Comparison of ENCODE assay signal across 8 cellular contexts in the genomic region with DNA sequence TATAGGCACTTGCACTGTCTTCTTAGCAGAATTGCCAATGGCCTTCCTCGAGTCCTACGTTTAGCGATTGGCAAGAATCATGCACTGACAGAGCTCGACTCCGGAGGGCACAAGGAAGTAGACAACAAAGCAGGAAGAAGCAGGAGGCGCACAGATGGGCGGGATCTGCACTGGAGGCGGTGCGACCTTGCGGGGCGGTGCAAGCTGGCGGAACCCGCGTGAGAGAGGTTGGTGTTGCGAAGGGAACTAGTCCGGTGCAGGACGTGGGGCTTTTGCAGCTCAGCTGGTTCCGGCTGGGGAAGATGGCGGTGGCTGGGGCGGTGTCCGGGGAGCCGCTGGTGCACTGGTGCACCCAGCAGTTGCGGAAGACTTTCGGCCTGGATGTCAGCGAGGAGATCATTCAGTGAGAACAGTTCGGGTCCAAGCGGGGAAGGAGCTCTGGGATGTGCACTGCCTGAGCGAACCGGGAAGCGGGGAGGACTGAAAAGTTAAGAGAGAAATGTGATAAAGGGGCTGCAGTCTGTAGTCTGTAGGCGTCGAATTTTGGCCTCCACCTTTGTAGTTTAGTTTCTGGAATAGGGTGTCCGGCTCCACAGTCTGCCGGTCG. TPM values are rescaled to one million over a fixed set of nuclear protein-coding genes. Genes with fewer than 3 reads are reported as not detected.
DNase-seq lines count a peak whose midpoint lies in the region; ATAC-seq, FAIRE-seq and TF ChIP-seq lines count a peak whose summit lies in the region.

A gene (plus strand): TSS at position 275 of the 607 bp plus-strand sequence. CDS start 28 bp downstream, at position 303.

- H3K9me3 Mint-ChIP-seq in dendritic cell treated with granulocyte-macrophage colony-stimulating factor and Interleukin-4, amounts not matched to agents 40 ng/mL and 50 ng/mL, for 4 days, result no peaks in the 10 kb centered on the region

- peak within 1 kb of the TSS; percentile 99 for H3K4me3 ChIP-seq in BE2C (ENCODE audit: low read depth, low read length)
- peak within 1 kb of the TSS; percentile 71 to 73 for H3K4me3 ChIP-seq in left lung

- H3K27me3 Mint-ChIP-seq in dendritic cell treated with granulocyte-macrophage colony-stimulating factor and Interleukin-4, amounts not matched to agents 40 ng/mL and 50 ng/mL, for 4 days, result no peaks in the 10 kb centered on the region

- FAIRE-seq in GM19239 (lab: Jason Lieb, UNC), result peak; percentile 99

- TF ChIP-seq CTCF in BE2C (IDR thresholded peaks at IDR 0.05; ENCODE audit: low read depth, low read length) (peak; percentile 30; the same call in 1 of the 2 replicates), left lung (IDR thresholded peaks at IDR 0.05) (peak in 1 of 2 donors; percentile 23)

- H3K27ac ChIP-seq in left lung, result peak within 1 kb of the TSS; percentile 86 to 90

- H3K9me3 ChIP-seq in BE2C (no peaks in the 10 kb centered on the region), left lung (no peaks in the 10 kb centered on the region)

- H3K27ac Mint-ChIP-seq in dendritic cell treated with granulocyte-macrophage colony-stimulating factor and Interleukin-4, amounts not matched to agents 40 ng/mL and 50 ng/mL, for 4 days, result peak within 1 kb of the TSS; percentile 91

- DNase-seq in BE2C, result peak; percentile 97
- peak; percentile 86 for DNase-seq in GM19239 (ENCODE audit: insufficient read length, low spot score)
- DNase-seq in NCI-H748 (lab: John Stamatoyannopoulos, UW; ENCODE audit: unreplicated experiment), result peak; percentile 94
- DNase-seq in activated CD4-positive, alpha-beta T cell treated with anti-CD3 and anti-CD28 coated beads, Interleukin-2, amount 50 U/mL, for 1 hour, result peak; percentile 96
- DNase-seq in left lung, result peak; percentile 97 to 98
- DNase-seq in stimulated activated CD4-positive, alpha-beta T cell treated with anti-CD3 and anti-CD28 coated beads, Interleukin-2, amount 100 ng/mL, for 48 hours, result peak; percentile 93 to 95

- peak within 1 kb of the TSS; percentile 92 for H3K4me3 Mint-ChIP-seq in dendritic cell treated with granulocyte-macrophage colony-stimulating factor and Interleukin-4, amounts not matched to agents 40 ng/mL and 50 ng/mL, for 4 days

- intact Hi-C loops in dendritic cell treated with granulocyte-macrophage colony-stimulating factor and Interleukin-4, amounts not matched to agents 40 ng/mL and 50 ng/mL, for 4 days (cut with micrococcal nuclease), result loop anchor here (1.0 to 5.0 kb wide), 2 partner anchors 31 to 225 kb away; a partner anchor contains a TSS
- intact Hi-C loops in left lung (cut with DNase I), result no loop called here

- H3K36me3 Mint-ChIP-seq in dendritic cell treated with granulocyte-macrophage colony-stimulating factor and Interleukin-4, amounts not matched to agents 40 ng/mL and 50 ng/mL, for 4 days (ENCODE audit: low read depth), result peaks cover 22% of the 10 kb centered on the region

- peaks cover 12% of the 10 kb centered on the region for H3K4me1 Mint-ChIP-seq in dendritic cell treated with granulocyte-macrophage colony-stimulating factor and Interleukin-4, amounts not matched to agents 40 ng/mL and 50 ng/mL, for 4 days (ENCODE audit: low read depth)

- ATAC-seq in HG03457 (IDR thresholded peaks at IDR 0.05; ENCODE audit: unreplicated experiment) (peak; percentile 87), left lung (peak; percentile 100)

- H3K36me3 ChIP-seq in BE2C (no peaks in the 10 kb centered on the region), left lung (peaks cover 0 to 3% of the 10 kb centered on the region in 2 donors)

- H3K27me3 ChIP-seq in BE2C (no peaks in the 10 kb centered on the region), left lung (no peaks in the 10 kb centered on the region)

- H3K4me1 ChIP-seq in BE2C (no peaks in the 10 kb centered on the region), left lung (peaks cover 13 to 16% of the 10 kb centered on the region in 2 donors)

RNA-seq across cellular contexts. Expression of the gene that starts here (rescaled TPM):
- 37.5 TPM for polyA plus RNA-seq in BE2C (2012; ENCODE audit: insufficient read depth, insufficient read length, low read depth)
- 10 to 100 TPM; 23.0 to 24.6 TPM for total RNA-seq in left lung

Comparison
In these comparisons a context has a peak if more than half of its experiments do, and no peak if none do; other contexts are left out.
1. Peak in every context shown above with its lines: DNase-seq, ATAC-seq, H3K4me3 ChIP-seq and H3K27ac ChIP-seq.